25 cellular contexts compared by ENCODE assay signal in the genomic region with DNA sequence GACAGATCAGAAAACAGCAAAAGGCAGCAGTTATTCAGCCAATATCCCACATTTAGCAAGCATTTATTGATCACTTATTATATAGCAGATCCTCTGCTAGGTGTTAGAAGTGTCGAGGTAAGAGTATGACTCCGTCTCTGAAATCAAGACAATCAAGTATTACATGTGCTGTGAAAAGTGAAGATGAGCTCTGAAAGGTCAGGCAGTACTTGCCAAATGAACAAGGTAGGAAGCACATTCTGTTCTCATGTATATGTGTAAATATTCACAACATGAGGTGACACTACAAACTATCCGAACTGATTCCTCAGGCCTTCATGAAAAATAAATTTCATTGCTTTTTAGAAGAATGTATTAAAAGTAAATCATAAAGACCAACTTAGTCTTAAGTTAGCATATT. TPM values are rescaled to one million over a fixed set of nuclear protein-coding genes. Genes with fewer than 3 reads are reported as not detected.
DNase-seq lines count a peak whose midpoint lies in the region; ATAC-seq, FAIRE-seq and TF ChIP-seq lines count a peak whose summit lies in the region.
"Had no signal": no experiment of that assay in that cellular context is flagged by ENCODE, and none has a peak within 500 bp of the region (broad histone marks: within the 10 kb centered on the region; RNA-seq: fewer than 3 reads in every experiment).

No MANE protein-coding gene starts in this region.

- no peak overlapping the region for H3K4me3 ChIP-seq in A549
- no peak overlapping the region for H3K4me3 ChIP-seq in GM23338
- no peak overlapping the region for H3K4me3 ChIP-seq in kidney (ENCODE audit: low read length in 2 of 2)
- H3K4me3 ChIP-seq: BLaER1 treated with 17β-estradiol and CSF1 and Interleukin-3, amounts not matched to agents 10 nM and 100 nM; GM12878 had no signal

- H3K9me3 ChIP-seq in A549 (no peaks in the 10 kb centered on the region), kidney (ENCODE audit: control insufficient read depth in 1 of 2, low read length in 2 of 2) (no peaks in the 10 kb centered on the region)
- H3K9me3 ChIP-seq: BE2C; BLaER1 treated with 17β-estradiol and CSF1 and Interleukin-3, amounts not matched to agents 10 nM and 100 nM had no signal

- TF ChIP-seq RAD21 in A549 (conservative IDR thresholded peaks at IDR 0.05 in 1 of 2, IDR thresholded peaks at IDR 0.05 in 1 of 2), result no peak

- H3K9me3 Mint-ChIP-seq in GM23338, result no peaks in the 10 kb centered on the region; the same call in 2 of the 3 replicates
- H3K9me3 Mint-ChIP-seq: CD4-positive, alpha-beta T cell; CD8-positive, alpha-beta memory T cell had no signal

- H3K36me3 Mint-ChIP-seq in GM23338 (ENCODE audit: low read depth), result no peaks in the 10 kb centered on the region
- H3K36me3 Mint-ChIP-seq: CD14-positive monocyte; CD8-positive, alpha-beta memory T cell had no signal

- WGBS in A549 (ENCODE audit: missing lambda C conversion rate), result 12% methylated on average over 3 of the region's 3 CpGs

- intact Hi-C loops in kidney (cut with DNase I), result no loop called here

- H3K4me3 Mint-ChIP-seq in GM23338, result peak overlapping the region; percentile 13; the same call in 2 of the 3 replicates
- H3K4me3 Mint-ChIP-seq: CD14-positive monocyte; CD4-positive, alpha-beta T cell; CD8-positive, alpha-beta memory T cell; H9 had no signal

- TF ChIP-seq CTCF in A549 (IDR thresholded peaks at IDR 0.05) (no peak), GM23338 (conservative IDR thresholded peaks at IDR 0.05; ENCODE audit: low read depth in 2 of 2) (no peak), kidney (IDR thresholded peaks at IDR 0.05; ENCODE audit: borderline replicate concordance, extremely low read depth, insufficient read depth) (no peak)

- no peak overlapping the region for H3K9ac ChIP-seq in kidney (ENCODE audit: low read length in 2 of 2)
- H3K9ac ChIP-seq: BLaER1 treated with 17β-estradiol and CSF1 and Interleukin-3, amounts not matched to agents 10 nM and 100 nM had no signal

- H3K27ac Mint-ChIP-seq in GM23338, result no peak overlapping the region
- H3K27ac Mint-ChIP-seq: CD14-positive monocyte; CD4-positive, alpha-beta T cell; CD8-positive, alpha-beta memory T cell had no signal

- no peak for TF ChIP-seq EP300 in A549 (IDR thresholded peaks at IDR 0.05)

- no peak for ATAC-seq in A549
- no peak for ATAC-seq in GM23338
- ATAC-seq in GM21717 (IDR thresholded peaks at IDR 0.05; ENCODE audit: unreplicated experiment), result no peak
- ATAC-seq: GM12878, HCT116 had no signal

- H3K36me3 ChIP-seq in GM23338 (ENCODE audit: insufficient read depth) (no peaks in the 10 kb centered on the region), kidney (ENCODE audit: control insufficient read depth in 1 of 2, insufficient read depth in 2 of 2, low read length in 2 of 2) (no peaks in the 10 kb centered on the region)
- H3K36me3 ChIP-seq: BE2C; BLaER1 treated with 17β-estradiol and CSF1 and Interleukin-3, amounts not matched to agents 10 nM and 100 nM had no signal

- TF ChIP-seq POLR2A in A549 (IDR thresholded peaks at IDR 0.05; ENCODE audit: low read length), result no peak

- FAIRE-seq in A549 (lab: Jason Lieb, UNC), result peak; percentile 23
- FAIRE-seq in kidney (lab: Jason Lieb, UNC), result peak; percentile 21
- FAIRE-seq: D721Med, GM19239 had no signal

- H3K9me2 ChIP-seq in GM23338 (ENCODE audit: insufficient read depth), result no peaks in the 10 kb centered on the region

- H3K4me1 Mint-ChIP-seq in GM23338, result peaks cover 23% of the 10 kb centered on the region

- CTCF ChIA-PET in A549 (lab: Yijun Ruan, JAX), result no interaction called here

- no peaks in the 10 kb centered on the region for H3F3A ChIP-seq in GM23338 (replicated peaks; ENCODE audit: low read depth)

- H3K27me3 Mint-ChIP-seq in GM23338 (ENCODE audit: insufficient read depth, low read depth, poor library complexity), result peaks cover 2% of the 10 kb centered on the region
- H3K27me3 Mint-ChIP-seq: CD4-positive, alpha-beta T cell had no signal

- no peak overlapping the region for H3K27ac ChIP-seq in A549
- no peak overlapping the region for H3K27ac ChIP-seq in GM23338 (ENCODE audit: low read depth)
- no peak overlapping the region for H3K27ac ChIP-seq in kidney (ENCODE audit: low read depth in 2 of 2, low read length in 2 of 2)
- H3K27ac ChIP-seq: BLaER1 treated with 17β-estradiol and CSF1 and Interleukin-3, amounts not matched to agents 10 nM and 100 nM had no signal

- no peak for DNase-seq in A549 (ENCODE audit: low read depth in 1 of 2, low spot score in 1 of 2)
- no peak for DNase-seq in GM23338 (ENCODE audit: low spot score)
- peak; percentile 12 for DNase-seq in NCI-H69 (lab: John Stamatoyannopoulos, UW)
- no peak for DNase-seq in kidney
- DNase-seq in ecto neural progenitor cell (ENCODE audit: low spot score), result no peak
- no peak for DNase-seq in nucleus accumbens (lab: John Stamatoyannopoulos, UW)
- DNase-seq: ACHN; AML-193; BE2C; CD4-positive, alpha-beta T cell; CD8-positive, alpha-beta memory T cell; DMS 273 treated with DMSO at 0.1 percent for 48 hours; DMS79; EL; GDM1; H9 had no signal

- H4K20me1 ChIP-seq in GM23338 (replicated peaks; ENCODE audit: insufficient read depth), result no peaks in the 10 kb centered on the region
- H4K20me1 ChIP-seq: BLaER1 treated with 17β-estradiol and CSF1 and Interleukin-3, amounts not matched to agents 10 nM and 100 nM had no signal

- no peak overlapping the region for H2AFZ ChIP-seq in GM23338

- H3K4me2 ChIP-seq in A549 (no peak overlapping the region), GM23338 (peak overlapping the region; percentile 32; the same call in 1 of the 2 replicates)
- H3K4me2 ChIP-seq: BLaER1 treated with 17β-estradiol and CSF1 and Interleukin-3, amounts not matched to agents 10 nM and 100 nM had no signal

- H3K79me2 ChIP-seq in GM23338 (replicated peaks; ENCODE audit: insufficient read depth), result no peaks in the 10 kb centered on the region

- POLR2A ChIA-PET in A549 (lab: Yijun Ruan, JAX), result no interaction called here

- H3K27me3 ChIP-seq in GM23338 (ENCODE audit: insufficient read depth), result no peaks in the 10 kb centered on the region
- H3K27me3 ChIP-seq: BE2C; BLaER1 treated with 17β-estradiol and CSF1 and Interleukin-3, amounts not matched to agents 10 nM and 100 nM had no signal

- H3K4me1 ChIP-seq in A549, result no peaks in the 10 kb centered on the region
- H3K4me1 ChIP-seq in GM23338 (ENCODE audit: insufficient read depth), result peaks cover 6% of the 10 kb centered on the region; the same call in 1 of the 2 replicates
- H3K4me1 ChIP-seq in kidney (ENCODE audit: control insufficient read depth in 1 of 2, insufficient read depth in 1 of 2, low read depth in 1 of 2, low read length in 2 of 2), result no peaks in the 10 kb centered on the region
- H3K4me1 ChIP-seq: BE2C had no signal

TF ChIP-seq in A549, 52 proteins besides CTCF, POLR2A, EP300 and RAD21:
- TF ChIP-seq MAFK (IDR thresholded peaks at IDR 0.05; ENCODE audit: partially characterized antibody), result no peak
- TF ChIP-seq RARB (CRISPR knock-in tag; IDR thresholded peaks at IDR 0.05), result no peak
- TF ChIP-seq EHF (CRISPR knock-in tag; IDR thresholded peaks at IDR 0.05), result no peak
- TF ChIP-seq, protein P1, sequence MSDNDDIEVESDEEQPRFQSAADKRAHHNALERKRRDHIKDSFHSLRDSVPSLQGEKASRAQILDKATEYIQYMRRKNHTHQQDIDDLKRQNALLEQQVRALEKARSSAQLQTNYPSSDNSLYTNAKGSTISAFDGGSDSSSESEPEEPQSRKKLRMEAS (IDR thresholded peaks at IDR 0.05), result no peak
- TF ChIP-seq MYC (IDR thresholded peaks at IDR 0.05; ENCODE audit: borderline replicate concordance, low read length), result no peak
- no peak for TF ChIP-seq RFX5 (IDR thresholded peaks at IDR 0.05)

TF ChIP-seq in GM23338, 12 proteins besides CTCF, POLR2A, EP300 and RAD21 (continues in another document):
- TF ChIP-seq NANOG (IDR thresholded peaks at IDR 0.05; ENCODE audit: borderline replicate concordance), result no peak

RNA-seq across cellular contexts. Expression of a gene that starts 15.3 kb away (rescaled TPM):
- polyA plus RNA-seq in A549 (2011; rRNA removed), result not detected in 2 replicates
- not detected in 2 replicates for polyA plus RNA-seq in A549 (2012; cell fraction: cytosol; rRNA removed)
- polyA plus RNA-seq in A549 (2012; cell fraction: nucleus; rRNA removed), result not detected in 2 replicates
- not detected in 3 replicates for polyA plus RNA-seq in A549 (2017; fragmentation: RNase III; extraction: RNeasy Plus Mini Kit Qiagen cat#74134 plus additional on column Dnase treatment)
- polyA minus RNA-seq in A549 (2011; rRNA and poly(A)+ RNA removed), result not detected in 2 replicates
- not detected in 2 replicates for total RNA-seq in GM23338 (2014; rRNA removed; shearing (Covaris generic))
- polyA plus RNA-seq in GM23338 (2016; fragmentation: Nextera tagmentation; extraction: Ambion mirVana), result not detected in 2 replicates
- total RNA-seq in kidney, result not detected
- polyA plus RNA-seq in kidney (ENCODE audit: insufficient read depth, low read depth, low replicate concordance), result not detected
- total RNA-seq: A172; CD4-positive, alpha-beta T cell; CD8-positive, alpha-beta memory T cell; GM12878; H4; H9 had no signal
- polyA plus RNA-seq: CD14-positive monocyte; CD8-positive, alpha-beta memory T cell; GM12878 had no signal
